ENCODE assay signal across 1 cellular context in the genomic region with DNA sequence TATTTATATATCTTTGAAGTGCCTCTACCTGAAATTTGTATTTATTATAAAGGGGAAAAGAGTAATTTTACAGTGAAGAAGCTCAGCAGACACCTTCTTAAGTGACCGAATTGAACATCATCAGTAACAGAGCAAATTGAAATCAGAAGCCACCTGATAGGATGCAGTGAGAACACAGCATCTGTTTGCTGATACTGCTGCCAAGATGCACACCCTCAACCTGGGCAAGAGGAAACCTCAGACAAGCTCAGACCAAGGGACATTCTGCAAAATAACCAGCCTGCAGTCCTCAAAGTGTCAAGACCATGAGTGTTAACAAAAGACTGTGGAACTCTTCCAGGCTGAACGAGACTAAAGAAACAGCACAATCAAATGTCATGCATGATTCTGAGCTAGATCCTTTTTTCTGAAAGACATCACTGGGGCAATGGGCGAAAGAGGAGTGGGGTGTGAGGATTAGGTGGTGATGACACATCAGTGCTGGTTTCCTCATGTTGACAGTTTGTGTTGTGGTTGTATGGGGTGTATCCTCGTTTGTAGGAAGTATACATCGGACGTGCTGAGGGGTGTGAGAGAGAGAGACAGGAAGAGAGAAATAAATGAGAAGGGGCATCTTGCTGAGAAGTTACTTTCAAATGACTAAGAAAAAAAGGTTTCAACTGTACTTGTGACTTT.
TF ChIP-seq lines count a peak whose summit lies in the region.

No MANE protein-coding gene starts in this region.

TF ChIP-seq in endothelial cell of umbilical vein, 7 proteins besides CTCF, POLR2A, EP300 and RAD21:
- no peak for TF ChIP-seq POLR2AphosphoS5 (IDR thresholded peaks at IDR 0.05; ENCODE audit: insufficient read depth, low read depth, low read length)
- no peak for TF ChIP-seq JUN (IDR thresholded peaks at IDR 0.05; ENCODE audit: borderline replicate concordance, insufficient read depth, insufficient read length, low read depth)
- TF ChIP-seq MYC (IDR thresholded peaks at IDR 0.05; ENCODE audit: low read depth, low read length), result no peak
